ENCODE assay signal across 14 cellular contexts in the genomic region with DNA sequence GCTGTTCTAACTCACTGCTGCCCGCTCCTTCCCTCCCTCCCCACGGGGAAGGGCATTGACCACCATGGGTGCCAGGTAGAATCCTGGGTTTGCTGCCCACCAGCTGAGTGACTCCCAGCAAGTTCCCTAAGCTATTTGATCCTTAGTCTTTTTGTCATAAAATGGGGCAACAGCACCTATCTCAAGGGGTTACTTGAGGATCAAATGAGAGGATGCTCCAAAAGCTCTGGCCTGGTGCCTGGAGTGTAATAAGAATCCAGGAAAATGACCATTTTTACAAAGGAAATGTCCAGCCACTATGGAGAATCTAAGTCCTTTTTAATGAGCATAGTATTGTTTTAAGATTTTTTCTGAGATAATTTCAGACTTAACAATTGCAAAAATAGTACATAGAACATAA.
DNase-seq lines count a peak whose midpoint lies in the region; ATAC-seq and TF ChIP-seq lines count a peak whose summit lies in the region.
"Had no signal": no experiment of that assay in that cellular context is flagged by ENCODE, and none has a peak within 500 bp of the region (broad histone marks: within the 10 kb centered on the region; RNA-seq: fewer than 3 reads in every experiment).

No MANE protein-coding gene starts in this region.

- ATAC-seq in GM23338: no peak

- peaks cover 10% of the 10 kb centered on the region; the same call in 2 of the 3 replicates for H3K4me1 Mint-ChIP-seq in GM23338
- peaks cover 38% of the 10 kb centered on the region for H3K4me1 Mint-ChIP-seq in brain
- H3K4me1 Mint-ChIP-seq in activated naive CD8-positive, alpha-beta T cell treated with anti-CD3 and anti-CD28 coated beads for 36 hours: no peaks in the 10 kb centered on the region
- H3K4me1 Mint-ChIP-seq: CD4-positive, alpha-beta memory T cell had no signal

- H4K20me1 ChIP-seq in GM23338 (replicated peaks; ENCODE audit: insufficient read depth): no peaks in the 10 kb centered on the region

- H3K27ac ChIP-seq in GM23338 (ENCODE audit: low read depth): no peak overlapping the region
- H3K27ac ChIP-seq in right atrium auricular region: no peak overlapping the region
- H3K27ac ChIP-seq in tibial nerve: no peak overlapping the region

- in situ Hi-C loops in G401 (cut with HindIII; ENCODE audit: low sequenced_read_pairs): no loop called here

- no peak for TF ChIP-seq POLR2A in tibial nerve (IDR thresholded peaks at IDR 0.05)

- peaks cover under 1% of the 10 kb centered on the region; the same call in 2 of the 3 replicates for H3K9me3 Mint-ChIP-seq in GM23338
- H3K9me3 Mint-ChIP-seq in brain: peaks cover 3 to 24% (median 7%) of the 10 kb centered on the region in 5 experiments
- H3K9me3 Mint-ChIP-seq in activated naive CD8-positive, alpha-beta T cell treated with anti-CD3 and anti-CD28 coated beads for 36 hours: peaks cover 2% of the 10 kb centered on the region

- 85 to 86% methylated on average over 2 of the region's 2 CpGs for WGBS in tibial nerve, 2 donors

- no peak for TF ChIP-seq EP300 in tibial nerve (IDR thresholded peaks at IDR 0.05)

- H3K27me3 Mint-ChIP-seq in GM23338 (ENCODE audit: insufficient read depth, low read depth, poor library complexity): peaks cover 3% of the 10 kb centered on the region
- no peaks in the 10 kb centered on the region for H3K27me3 Mint-ChIP-seq in brain
- H3K27me3 Mint-ChIP-seq in activated naive CD8-positive, alpha-beta T cell treated with anti-CD3 and anti-CD28 coated beads for 36 hours: peaks cover 14% of the 10 kb centered on the region

- H3K27ac Mint-ChIP-seq in GM23338 (no peak overlapping the region), brain (peak overlapping the region in 4 of 5 experiments; percentile 73 to 89 (median 80))
- H3K27ac Mint-ChIP-seq in activated naive CD8-positive, alpha-beta T cell treated with anti-CD3 and anti-CD28 coated beads for 36 hours: no peak overlapping the region
- H3K27ac Mint-ChIP-seq: CD4-positive, alpha-beta memory T cell had no signal

- H3K4me3 Mint-ChIP-seq in GM23338 (no peak overlapping the region), brain (peak overlapping the region in 1 of 5 experiments; percentile 70)
- no peak overlapping the region for H3K4me3 Mint-ChIP-seq in activated naive CD8-positive, alpha-beta T cell treated with anti-CD3 and anti-CD28 coated beads for 36 hours
- H3K4me3 Mint-ChIP-seq: CD4-positive, alpha-beta memory T cell had no signal

- H3K4me3 ChIP-seq in GM23338 (no peak overlapping the region), right atrium auricular region (no peak overlapping the region), tibial nerve (no peak overlapping the region)

- no peaks in the 10 kb centered on the region for H3K79me2 ChIP-seq in GM23338 (replicated peaks; ENCODE audit: insufficient read depth)

- peaks cover 0 to 4% of the 10 kb centered on the region in 2 donors for H3K9me3 ChIP-seq in right atrium auricular region
- H3K9me3 ChIP-seq in tibial nerve: peaks cover 0 to 11% (median 0%) of the 10 kb centered on the region in 4 donors

- 0 out of 2 replicates have a peak overlapping the region, but pooled peaks have one; percentile 8 for H3K4me2 ChIP-seq in GM23338

- no peaks in the 10 kb centered on the region for H3F3A ChIP-seq in GM23338 (replicated peaks; ENCODE audit: low read depth)

- no peaks in the 10 kb centered on the region for H3K36me3 ChIP-seq in GM23338 (ENCODE audit: insufficient read depth)
- no peaks in the 10 kb centered on the region for H3K36me3 ChIP-seq in right atrium auricular region
- H3K36me3 ChIP-seq in tibial nerve: no peaks in the 10 kb centered on the region

- H3K4me1 ChIP-seq in GM23338 (ENCODE audit: insufficient read depth) (peaks cover 7% of the 10 kb centered on the region), right atrium auricular region (no peaks in the 10 kb centered on the region), tibial nerve (peaks cover 0 to 4% (median 0%) of the 10 kb centered on the region in 4 donors)

- peak overlapping the region; percentile 66 for H2AFZ ChIP-seq in GM23338

- H3K27me3 ChIP-seq in GM23338 (ENCODE audit: insufficient read depth) (no peaks in the 10 kb centered on the region), right atrium auricular region (no peaks in the 10 kb centered on the region), tibial nerve (no peaks in the 10 kb centered on the region)

- TF ChIP-seq CTCF in GM23338 (conservative IDR thresholded peaks at IDR 0.05; ENCODE audit: low read depth in 2 of 2) (no peak), brain (conservative IDR thresholded peaks at IDR 0.05) (no peak), right atrium auricular region (IDR thresholded peaks at IDR 0.05) (no peak), tibial nerve (IDR thresholded peaks at IDR 0.05) (no peak)

- H3K36me3 Mint-ChIP-seq in GM23338 (ENCODE audit: low read depth): 0 out of 3 replicates have a peak, but pooled peaks cover under 1% of the 10 kb centered on the region
- H3K36me3 Mint-ChIP-seq in brain: no peaks in the 10 kb centered on the region
- no peaks in the 10 kb centered on the region for H3K36me3 Mint-ChIP-seq in activated naive CD8-positive, alpha-beta T cell treated with anti-CD3 and anti-CD28 coated beads for 36 hours
- H3K36me3 Mint-ChIP-seq: CD4-positive, alpha-beta memory T cell had no signal

- DNase-seq in G401 (ENCODE audit: low spot score): peak; percentile 89
- DNase-seq in GM23338 (ENCODE audit: low spot score): no peak
- DNase-seq in NCI-H2196 treated with DMSO at 0.1 percent for 48 hours (lab: John Stamatoyannopoulos, UW; ENCODE audit: unreplicated experiment): peak; percentile 8
- no peak for DNase-seq in NCI-H1694 treated with DMSO at 0.1 percent for 48 hours (lab: John Stamatoyannopoulos, UW)
- no peak for DNase-seq in right atrium auricular region (ENCODE audit: low spot score)
- DNase-seq in activated naive CD8-positive, alpha-beta T cell treated with anti-CD3 and anti-CD28 coated beads for 36 hours: no peak
- DNase-seq in tibial nerve (ENCODE audit: low spot score in 2 of 2): no peak
- DNase-seq: Calu3; CD4-positive, alpha-beta memory T cell; COR-L47; DMS53; DMS79 treated with DMSO at 0.1 percent for 48 hours; HCEC 1CT had no signal

- H3K9me2 ChIP-seq in GM23338 (ENCODE audit: insufficient read depth): no peaks in the 10 kb centered on the region

TF ChIP-seq in GM23338, 12 proteins besides CTCF, POLR2A, EP300 and RAD21 (continues in another document):
- TF ChIP-seq STAT1 (IDR thresholded peaks at IDR 0.05; ENCODE audit: unreplicated experiment) (no peak), CREB1 (CRISPR knock-in tag; IDR thresholded peaks at IDR 0.05; ENCODE audit: low read depth) (no peak), ZNF114 (CRISPR knock-in tag; IDR thresholded peaks at IDR 0.05) (no peak), EZH2phosphoT487 (IDR thresholded peaks at IDR 0.05; ENCODE audit: unreplicated experiment) (no peak), POLR2AphosphoS5 (IDR thresholded peaks at IDR 0.05; ENCODE audit: low read depth) (no peak), EZH2 (IDR thresholded peaks at IDR 0.05; ENCODE audit: low read depth, unreplicated experiment) (no peak), NANOG (IDR thresholded peaks at IDR 0.05; ENCODE audit: borderline replicate concordance) (no peak), ZNF331 (CRISPR knock-in tag; IDR thresholded peaks at IDR 0.05; ENCODE audit: low read depth) (no peak), JUNB (IDR thresholded peaks at IDR 0.05; ENCODE audit: unreplicated experiment) (no peak)
- TF ChIP-seq, protein P1, sequence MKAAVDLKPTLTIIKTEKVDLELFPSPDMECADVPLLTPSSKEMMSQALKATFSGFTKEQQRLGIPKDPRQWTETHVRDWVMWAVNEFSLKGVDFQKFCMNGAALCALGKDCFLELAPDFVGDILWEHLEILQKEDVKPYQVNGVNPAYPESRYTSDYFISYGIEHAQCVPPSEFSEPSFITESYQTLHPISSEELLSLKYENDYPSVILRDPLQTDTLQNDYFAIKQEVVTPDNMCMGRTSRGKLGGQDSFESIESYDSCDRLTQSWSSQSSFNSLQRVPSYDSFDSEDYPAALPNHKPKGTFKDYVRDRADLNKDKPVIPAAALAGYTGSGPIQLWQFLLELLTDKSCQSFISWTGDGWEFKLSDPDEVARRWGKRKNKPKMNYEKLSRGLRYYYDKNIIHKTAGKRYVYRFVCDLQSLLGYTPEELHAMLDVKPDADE (IDR thresholded peaks at IDR 0.05): no peak
- TF ChIP-seq, protein P2, sequence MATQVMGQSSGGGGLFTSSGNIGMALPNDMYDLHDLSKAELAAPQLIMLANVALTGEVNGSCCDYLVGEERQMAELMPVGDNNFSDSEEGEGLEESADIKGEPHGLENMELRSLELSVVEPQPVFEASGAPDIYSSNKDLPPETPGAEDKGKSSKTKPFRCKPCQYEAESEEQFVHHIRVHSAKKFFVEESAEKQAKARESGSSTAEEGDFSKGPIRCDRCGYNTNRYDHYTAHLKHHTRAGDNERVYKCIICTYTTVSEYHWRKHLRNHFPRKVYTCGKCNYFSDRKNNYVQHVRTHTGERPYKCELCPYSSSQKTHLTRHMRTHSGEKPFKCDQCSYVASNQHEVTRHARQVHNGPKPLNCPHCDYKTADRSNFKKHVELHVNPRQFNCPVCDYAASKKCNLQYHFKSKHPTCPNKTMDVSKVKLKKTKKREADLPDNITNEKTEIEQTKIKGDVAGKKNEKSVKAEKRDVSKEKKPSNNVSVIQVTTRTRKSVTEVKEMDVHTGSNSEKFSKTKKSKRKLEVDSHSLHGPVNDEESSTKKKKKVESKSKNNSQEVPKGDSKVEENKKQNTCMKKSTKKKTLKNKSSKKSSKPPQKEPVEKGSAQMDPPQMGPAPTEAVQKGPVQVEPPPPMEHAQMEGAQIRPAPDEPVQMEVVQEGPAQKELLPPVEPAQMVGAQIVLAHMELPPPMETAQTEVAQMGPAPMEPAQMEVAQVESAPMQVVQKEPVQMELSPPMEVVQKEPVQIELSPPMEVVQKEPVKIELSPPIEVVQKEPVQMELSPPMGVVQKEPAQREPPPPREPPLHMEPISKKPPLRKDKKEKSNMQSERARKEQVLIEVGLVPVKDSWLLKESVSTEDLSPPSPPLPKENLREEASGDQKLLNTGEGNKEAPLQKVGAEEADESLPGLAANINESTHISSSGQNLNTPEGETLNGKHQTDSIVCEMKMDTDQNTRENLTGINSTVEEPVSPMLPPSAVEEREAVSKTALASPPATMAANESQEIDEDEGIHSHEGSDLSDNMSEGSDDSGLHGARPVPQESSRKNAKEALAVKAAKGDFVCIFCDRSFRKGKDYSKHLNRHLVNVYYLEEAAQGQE (IDR thresholded peaks at IDR 0.05; ENCODE audit: unreplicated experiment): no peak

Comparison
In these comparisons a context has a peak if more than half of its experiments do, and no peak if none do; other contexts are left out.
1. DNase-seq: peak in G401 (single experiment) and NCI-H2196 treated with DMSO at 0.1 percent for 48 hours (single experiment); none in GM23338 (single experiment), NCI-H1694 treated with DMSO at 0.1 percent for 48 hours (single experiment), right atrium auricular region (single experiment), activated naive CD8-positive, alpha-beta T cell treated with anti-CD3 and anti-CD28 coated beads for 36 hours (single experiment) and tibial nerve (0 of 2).
2. H3K27ac Mint-ChIP-seq: peak in brain (4 of 5); none in GM23338 (single experiment) and activated naive CD8-positive, alpha-beta T cell treated with anti-CD3 and anti-CD28 coated beads for 36 hours (single experiment).